ENCODE assay signal across 22 cellular contexts in the genomic region with DNA sequence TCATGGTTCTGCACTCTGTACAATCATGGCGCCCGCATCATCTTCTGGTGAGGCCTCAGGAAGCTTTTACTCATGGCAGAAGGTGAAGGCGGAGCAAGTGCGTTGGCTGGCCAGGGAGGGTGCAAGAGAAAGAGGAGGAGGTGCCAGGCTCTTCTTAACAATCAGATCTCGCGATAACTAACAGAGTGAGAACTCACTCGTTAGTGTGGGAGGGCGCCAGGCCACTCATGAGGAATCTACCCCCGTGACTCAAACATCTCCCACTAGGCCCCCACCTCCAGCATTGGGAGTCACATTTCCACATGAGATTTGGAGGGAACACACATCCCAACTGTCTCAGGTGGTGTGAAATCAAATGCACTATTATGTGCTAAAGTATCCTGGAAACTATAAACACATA.
"Had no signal": no experiment of that assay in that cellular context is flagged by ENCODE, and none has a peak within 500 bp of the region (broad histone marks: within the 10 kb centered on the region; RNA-seq: fewer than 3 reads in every experiment).

No MANE protein-coding gene starts in this region.

- H3K4me3 Mint-ChIP-seq: activated CD4-positive, alpha-beta memory T cell treated with anti-CD3 and anti-CD28 coated beads for 36 hours; activated CD4-positive, alpha-beta T cell treated with anti-CD3 and anti-CD28 coated beads for 36 hours; activated CD4-positive, alpha-beta T cell treated with anti-CD3 and anti-CD28 coated beads, Interleukin-2, amount 10 ng/mL, durations not matched to agents 24 days and 14 days; activated CD8-positive, alpha-beta memory T cell treated with anti-CD3 and anti-CD28 coated beads, Interleukin-2, amount 10 ng/mL, durations not matched to agents 7 days and 5 days; activated CD8-positive, alpha-beta T cell treated with anti-CD3 and anti-CD28 coated beads, Interleukin-2, amount 10 ng/mL, durations not matched to agents 7 days and 5 days; activated naive CD4-positive, alpha-beta T cell treated with anti-CD3 and anti-CD28 coated beads for 36 hours; activated naive CD4-positive, alpha-beta T cell treated with anti-CD3 and anti-CD28 coated beads, Interleukin-2, amount 50 U/mL, for 24 hours; activated naive CD8-positive, alpha-beta T cell treated with anti-CD3 and anti-CD28 coated beads for 36 hours; activated naive CD8-positive, alpha-beta T cell treated with anti-CD3 and anti-CD28 coated beads, Interleukin-2, amount 50 U/mL, for 24 hours; activated T-helper 1 cell treated with anti-CD3 and anti-CD28 coated beads, Interleukin-12 subunit alpha, Interleukin-12 subunit beta, Interleukin-2, Interleukin-4 antibody, amounts not matched to agents 30 ng/mL and 10 ng/mL and 1 ng/mL, durations not matched to agents 14 hours and 24 hours and 36 hours; effector memory CD8-positive, alpha-beta T cell; T-helper 17 cell had no signal

- H3K9me3 Mint-ChIP-seq: activated CD4-positive, alpha-beta memory T cell treated with anti-CD3 and anti-CD28 coated beads for 36 hours; activated CD4-positive, alpha-beta T cell treated with anti-CD3 and anti-CD28 coated beads, Interleukin-2, amount 10 ng/mL, durations not matched to agents 24 days and 14 days; activated naive CD4-positive, alpha-beta T cell treated with anti-CD3 and anti-CD28 coated beads for 36 hours; activated naive CD4-positive, alpha-beta T cell treated with anti-CD3 and anti-CD28 coated beads, Interleukin-2, amount 50 U/mL, for 24 hours; activated naive CD8-positive, alpha-beta T cell treated with anti-CD3 and anti-CD28 coated beads for 36 hours; activated naive CD8-positive, alpha-beta T cell treated with anti-CD3 and anti-CD28 coated beads, Interleukin-2, amount 50 U/mL, for 24 hours; activated T-helper 1 cell treated with anti-CD3 and anti-CD28 coated beads, Interleukin-12 subunit alpha, Interleukin-12 subunit beta, Interleukin-2, Interleukin-4 antibody, amounts not matched to agents 30 ng/mL and 10 ng/mL and 1 ng/mL, durations not matched to agents 14 hours and 24 hours and 36 hours; activated T-helper 2 cell treated with anti-CD3 and anti-CD28 coated beads, Interferon-gamma antibody, Interleukin-2, Interleukin-4, amounts not matched to agents 10 μg/mL and 5 μg/mL and 100 μg/mL, durations not matched to agents 14 hours and 24 hours and 36 hours; effector memory CD8-positive, alpha-beta T cell had no signal

- DNase-seq: cortex of kidney; effector CD4-positive, alpha-beta T cell had no signal

- H3K4me3 ChIP-seq: adrenal gland, body of pancreas, esophagus muscularis mucosa, gastrocnemius medialis, heart left ventricle had no signal

- H3K4me1 ChIP-seq: adrenal gland, foreskin keratinocyte, gastrocnemius medialis, heart left ventricle had no signal

- H3K9me3 ChIP-seq: adrenal gland, body of pancreas, esophagus muscularis mucosa, gastrocnemius medialis, heart left ventricle had no signal

- H3K4me1 Mint-ChIP-seq: activated CD4-positive, alpha-beta T cell treated with anti-CD3 and anti-CD28 coated beads for 36 hours; activated CD4-positive, alpha-beta T cell treated with anti-CD3 and anti-CD28 coated beads, Interleukin-2, amount 10 ng/mL, durations not matched to agents 24 days and 14 days; activated CD8-positive, alpha-beta memory T cell treated with anti-CD3 and anti-CD28 coated beads, Interleukin-2, amount 10 ng/mL, durations not matched to agents 7 days and 5 days; activated naive CD8-positive, alpha-beta T cell treated with anti-CD3 and anti-CD28 coated beads, Interleukin-2, amount 50 U/mL, for 24 hours had no signal

- FAIRE-seq: colon had no signal

- H3K27ac ChIP-seq: adrenal gland, body of pancreas, esophagus muscularis mucosa, foreskin keratinocyte, gastrocnemius medialis, heart left ventricle had no signal

- H3K27ac Mint-ChIP-seq: activated CD4-positive, alpha-beta memory T cell treated with anti-CD3 and anti-CD28 coated beads for 36 hours; activated CD4-positive, alpha-beta T cell treated with anti-CD3 and anti-CD28 coated beads for 36 hours; activated CD4-positive, alpha-beta T cell treated with anti-CD3 and anti-CD28 coated beads, Interleukin-2, amount 10 ng/mL, durations not matched to agents 24 days and 14 days; activated CD8-positive, alpha-beta memory T cell treated with anti-CD3 and anti-CD28 coated beads, Interleukin-2, amount 10 ng/mL, durations not matched to agents 7 days and 5 days; activated CD8-positive, alpha-beta T cell treated with anti-CD3 and anti-CD28 coated beads, Interleukin-2, amount 10 ng/mL, durations not matched to agents 7 days and 5 days; activated naive CD4-positive, alpha-beta T cell treated with anti-CD3 and anti-CD28 coated beads for 36 hours; activated naive CD4-positive, alpha-beta T cell treated with anti-CD3 and anti-CD28 coated beads, Interleukin-2, amount 50 U/mL, for 24 hours; activated naive CD8-positive, alpha-beta T cell treated with anti-CD3 and anti-CD28 coated beads for 36 hours; activated naive CD8-positive, alpha-beta T cell treated with anti-CD3 and anti-CD28 coated beads, Interleukin-2, amount 50 U/mL, for 24 hours; activated T-helper 1 cell treated with anti-CD3 and anti-CD28 coated beads, Interleukin-12 subunit alpha, Interleukin-12 subunit beta, Interleukin-2, Interleukin-4 antibody, amounts not matched to agents 30 ng/mL and 10 ng/mL and 1 ng/mL, durations not matched to agents 14 hours and 24 hours and 36 hours; activated T-helper 2 cell treated with anti-CD3 and anti-CD28 coated beads, Interferon-gamma antibody, Interleukin-2, Interleukin-4, amounts not matched to agents 10 μg/mL and 5 μg/mL and 100 μg/mL, durations not matched to agents 14 hours and 24 hours and 36 hours; effector memory CD8-positive, alpha-beta T cell; T-helper 17 cell had no signal

- H3K36me3 Mint-ChIP-seq: activated CD4-positive, alpha-beta memory T cell treated with anti-CD3 and anti-CD28 coated beads for 36 hours; activated CD8-positive, alpha-beta memory T cell treated with anti-CD3 and anti-CD28 coated beads, Interleukin-2, amount 10 ng/mL, durations not matched to agents 7 days and 5 days; activated naive CD4-positive, alpha-beta T cell treated with anti-CD3 and anti-CD28 coated beads, Interleukin-2, amount 50 U/mL, for 24 hours; activated naive CD8-positive, alpha-beta T cell treated with anti-CD3 and anti-CD28 coated beads for 36 hours had no signal

- H3K36me3 ChIP-seq: adrenal gland, esophagus muscularis mucosa, gastrocnemius medialis, heart left ventricle had no signal

- H3K27me3 ChIP-seq: adrenal gland had no signal
